ENCODE assay signal across 8 cellular contexts in the genomic region with DNA sequence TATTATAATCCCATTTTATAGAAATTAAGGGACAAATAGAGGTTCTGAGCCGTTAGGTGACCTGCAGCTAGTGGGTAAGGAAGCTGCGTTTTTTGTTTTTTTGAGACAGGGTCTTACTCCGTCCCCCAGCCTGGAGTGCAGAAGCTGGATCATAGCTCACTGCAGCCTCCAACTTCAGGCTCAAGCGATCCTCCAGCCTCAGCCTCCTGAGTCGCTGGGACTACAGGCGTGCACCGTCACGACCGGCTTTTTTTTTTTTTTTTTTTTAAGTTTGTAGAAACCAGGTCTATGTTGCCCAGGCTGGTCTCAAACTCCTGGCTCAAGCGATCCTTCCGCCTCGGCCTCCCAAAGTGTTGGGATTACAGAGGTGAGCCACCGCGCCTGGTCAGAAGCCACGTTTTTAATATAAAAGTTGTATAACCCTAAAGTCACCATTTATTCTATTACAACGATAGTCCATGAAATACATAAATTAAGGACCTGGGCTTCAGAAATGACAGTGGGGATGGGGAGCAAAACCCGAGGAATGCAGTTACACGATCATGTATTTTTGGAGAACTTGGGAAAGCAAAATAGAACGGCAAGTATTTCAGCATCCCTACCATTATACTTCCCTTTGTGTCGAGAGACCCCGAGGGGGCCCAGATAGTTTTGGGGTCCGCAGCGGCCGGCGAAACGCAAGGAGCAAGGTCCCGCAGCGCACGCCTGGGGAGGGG. TPM values are rescaled to one million over a fixed set of nuclear protein-coding genes. Genes with fewer than 3 reads are reported as not detected.
DNase-seq lines count a peak whose midpoint lies in the region; ATAC-seq and TF ChIP-seq lines count a peak whose summit lies in the region.

No MANE protein-coding gene starts in this region.

- H3K27me3 ChIP-seq in left lung (peaks cover 0 to 8% of the 10 kb centered on the region in 2 donors), transverse colon (no peaks in the 10 kb centered on the region)

- peak overlapping the region; percentile 86 for H3K27ac Mint-ChIP-seq in activated T-helper 2 cell treated with anti-CD3 and anti-CD28 coated beads, Interferon-gamma antibody, Interleukin-2, Interleukin-4, amounts not matched to agents 10 μg/mL and 5 μg/mL and 100 μg/mL, durations not matched to agents 14 hours and 24 hours and 36 hours

- WGBS in transverse colon (ENCODE audit: low coverage in 1 of 2), 2 donors = 26 to 45% methylated on average over 11 to 29 of the region's 29 CpGs

- peak overlapping the region; percentile 94 for H3K4me3 Mint-ChIP-seq in activated T-cell treated with anti-CD3 and anti-CD28 coated beads, Interleukin-2, amount 50 U/mL, for 4 hours
- peak overlapping the region; percentile 90 for H3K4me3 Mint-ChIP-seq in activated T-helper 2 cell treated with anti-CD3 and anti-CD28 coated beads, Interferon-gamma antibody, Interleukin-2, Interleukin-4, amounts not matched to agents 10 μg/mL and 5 μg/mL and 100 μg/mL, durations not matched to agents 14 hours and 24 hours and 36 hours (ENCODE audit: low read depth)

- peaks cover 18% of the 10 kb centered on the region for H3K36me3 Mint-ChIP-seq in activated T-cell treated with anti-CD3 and anti-CD28 coated beads, Interleukin-2, amount 50 U/mL, for 4 hours (ENCODE audit: insufficient read depth)
- peaks cover 40% of the 10 kb centered on the region for H3K36me3 Mint-ChIP-seq in activated T-helper 2 cell treated with anti-CD3 and anti-CD28 coated beads, Interferon-gamma antibody, Interleukin-2, Interleukin-4, amounts not matched to agents 10 μg/mL and 5 μg/mL and 100 μg/mL, durations not matched to agents 14 hours and 24 hours and 36 hours (ENCODE audit: low read depth)

- peak overlapping the region; percentile 84 to 98 for H3K4me3 ChIP-seq in left lung
- peak overlapping the region; percentile 59 to 89 (median 76) for H3K4me3 ChIP-seq in transverse colon

- no peak for ATAC-seq in activated T-cell treated with anti-CD3 and anti-CD28 coated beads, Interleukin-2, amount 50 U/mL, for 4 hours
- no peak for ATAC-seq in left lung
- ATAC-seq in HG02763 (IDR thresholded peaks at IDR 0.05; ENCODE audit: unreplicated experiment) = no peak

- intact Hi-C loops in activated T-helper 2 cell treated with anti-CD3 and anti-CD28 coated beads, Interferon-gamma antibody, Interleukin-2, Interleukin-4, amounts not matched to agents 10 μg/mL and 5 μg/mL and 100 μg/mL, durations not matched to agents 14 hours and 24 hours and 36 hours (cut with micrococcal nuclease) = loop anchor here (5.0 to 10.0 kb wide), 2 partner anchors 277 to 370 kb away; a partner anchor contains a TSS
- intact Hi-C loops in left lung (cut with DNase I) (loop anchor here in 1 of 2 donors (10.0 kb wide), 1 partner anchor 90 kb away; a partner anchor contains a TSS), transverse colon (cut with DNase I; ENCODE audit: low total_unique reads) (loop anchor here (10.0 kb wide), 1 partner anchor 90 kb away; a partner anchor contains a TSS)

- in situ Hi-C loops in transverse colon (cut with MboI; ENCODE audit: low pct_ligation_motif_present in 1 of 4, low pct_unique_long_range_greater_than_20kb in 1 of 4, low sequenced_read_pairs in 3 of 4) = loop anchor here in 3 of 4 donors (10.0 to 25.0 kb wide), 3 partner anchors 100 to 632 kb away; a partner anchor contains a TSS

- H3K9me3 Mint-ChIP-seq in activated T-cell treated with anti-CD3 and anti-CD28 coated beads, Interleukin-2, amount 50 U/mL, for 4 hours = no peaks in the 10 kb centered on the region
- H3K9me3 Mint-ChIP-seq in activated T-helper 2 cell treated with anti-CD3 and anti-CD28 coated beads, Interferon-gamma antibody, Interleukin-2, Interleukin-4, amounts not matched to agents 10 μg/mL and 5 μg/mL and 100 μg/mL, durations not matched to agents 14 hours and 24 hours and 36 hours = no peaks in the 10 kb centered on the region

- peaks cover 14 to 15% of the 10 kb centered on the region in 2 donors for H3K4me1 ChIP-seq in left lung
- peaks cover 3 to 11% (median 9%) of the 10 kb centered on the region in 4 donors for H3K4me1 ChIP-seq in transverse colon

- H3K36me3 ChIP-seq in left lung = peaks cover 0 to 24% of the 10 kb centered on the region in 2 donors
- H3K36me3 ChIP-seq in transverse colon = peaks cover 0 to 12% (median 0%) of the 10 kb centered on the region in 4 donors

- H3K9me3 ChIP-seq in left lung (no peaks in the 10 kb centered on the region), transverse colon (no peaks in the 10 kb centered on the region)

- H3K4me1 Mint-ChIP-seq in activated T-cell treated with anti-CD3 and anti-CD28 coated beads, Interleukin-2, amount 50 U/mL, for 4 hours (ENCODE audit: low read depth) = peaks cover 36% of the 10 kb centered on the region
- H3K4me1 Mint-ChIP-seq in activated T-helper 2 cell treated with anti-CD3 and anti-CD28 coated beads, Interferon-gamma antibody, Interleukin-2, Interleukin-4, amounts not matched to agents 10 μg/mL and 5 μg/mL and 100 μg/mL, durations not matched to agents 14 hours and 24 hours and 36 hours (ENCODE audit: low read depth) = peaks cover 29% of the 10 kb centered on the region

- no peak for TF ChIP-seq POLR2A in transverse colon (IDR thresholded peaks at IDR 0.05)

- H3K27ac ChIP-seq in left lung = peak overlapping the region in 1 of 2 donors; percentile 48
- H3K27ac ChIP-seq in transverse colon = peak overlapping the region; percentile 53 to 69 (median 64)

- no peak for TF ChIP-seq CTCF in left lung (IDR thresholded peaks at IDR 0.05)
- TF ChIP-seq CTCF in transverse colon (IDR thresholded peaks at IDR 0.05) = no peak

- no peak for DNase-seq in activated T-cell treated with anti-CD3 and anti-CD28 coated beads, Interleukin-2, amount 50 U/mL, for 4 hours
- DNase-seq in activated T-cell treated with anti-CD3 and anti-CD28 coated beads for 4 hours (no peak), left lung (no peak), transverse colon (no peak), COLO668 (lab: John Stamatoyannopoulos, UW; ENCODE audit: unreplicated experiment) (no peak)
- DNase-seq in activated T-helper 2 cell treated with anti-CD3 and anti-CD28 coated beads, Interferon-gamma antibody, Interleukin-2, Interleukin-4, amounts not matched to agents 10 μg/mL and 5 μg/mL and 100 μg/mL, durations not matched to agents 14 hours and 24 hours and 36 hours (ENCODE audit: low spot score) = no peak
- no peak for DNase-seq in stimulated activated CD4-positive, alpha-beta T cell treated with anti-CD3 and anti-CD28 coated beads, Interleukin-1b, Interleukin-23, amount 100 ng/mL, for 48 hours

- no peak for TF ChIP-seq EP300 in transverse colon (IDR thresholded peaks at IDR 0.05; ENCODE audit: low read depth)

- peaks cover under 1% of the 10 kb centered on the region for H3K27me3 Mint-ChIP-seq in activated T-cell treated with anti-CD3 and anti-CD28 coated beads, Interleukin-2, amount 50 U/mL, for 4 hours (ENCODE audit: low read depth)
- H3K27me3 Mint-ChIP-seq in activated T-helper 2 cell treated with anti-CD3 and anti-CD28 coated beads, Interferon-gamma antibody, Interleukin-2, Interleukin-4, amounts not matched to agents 10 μg/mL and 5 μg/mL and 100 μg/mL, durations not matched to agents 14 hours and 24 hours and 36 hours (ENCODE audit: low read depth) = peaks cover 2% of the 10 kb centered on the region

RNA-seq across cellular contexts. Expression of a gene that starts 0.6 kb away (rescaled TPM):
- 10 to 100 TPM; 35.0 to 36.3 (median 35.8) TPM for total RNA-seq in activated T-cell treated with anti-CD3 and anti-CD28 coated beads, Interleukin-2, amount 50 U/mL, for 4 hours
- 37.8 and 44.1 TPM in 2 replicates for total RNA-seq in activated T-helper 2 cell treated with anti-CD3 and anti-CD28 coated beads, Interferon-gamma antibody, Interleukin-2, Interleukin-4, amounts not matched to agents 10 μg/mL and 5 μg/mL and 100 μg/mL, durations not matched to agents 14 hours and 24 hours and 36 hours
- 10 to 100 TPM in 1 of 2 donors, 1 to 10 TPM in 1; 9.5 to 13.7 TPM for total RNA-seq in left lung
- 10 to 100 TPM; 11.5 to 23.0 (median 12.7) TPM for total RNA-seq in transverse colon

RNA-seq across cellular contexts. Expression of a gene that starts 27.1 kb away (rescaled TPM):
- not detected for total RNA-seq in activated T-cell treated with anti-CD3 and anti-CD28 coated beads, Interleukin-2, amount 50 U/mL, for 4 hours
- total RNA-seq in activated T-helper 2 cell treated with anti-CD3 and anti-CD28 coated beads, Interferon-gamma antibody, Interleukin-2, Interleukin-4, amounts not matched to agents 10 μg/mL and 5 μg/mL and 100 μg/mL, durations not matched to agents 14 hours and 24 hours and 36 hours = not detected in 2 replicates
- under 1 TPM; 0.15 to 0.21 TPM for total RNA-seq in left lung
- not detected for total RNA-seq in transverse colon

RNA-seq across cellular contexts. Expression of a gene that starts 59.2 kb away (rescaled TPM):
- under 1 TPM; 0.35 to 0.51 (median 0.40) TPM for total RNA-seq in activated T-cell treated with anti-CD3 and anti-CD28 coated beads, Interleukin-2, amount 50 U/mL, for 4 hours
- 0.34 and 0.60 TPM in 2 replicates for total RNA-seq in activated T-helper 2 cell treated with anti-CD3 and anti-CD28 coated beads, Interferon-gamma antibody, Interleukin-2, Interleukin-4, amounts not matched to agents 10 μg/mL and 5 μg/mL and 100 μg/mL, durations not matched to agents 14 hours and 24 hours and 36 hours
- total RNA-seq in left lung = under 1 TPM; 0.26 TPM
- total RNA-seq in transverse colon = 10 to 100 TPM in 2 of 4 donors, 1 to 10 TPM in 2; 1.1 to 18.3 (median 8.5) TPM
